28 cellular contexts compared by ENCODE assay signal in the genomic region with DNA sequence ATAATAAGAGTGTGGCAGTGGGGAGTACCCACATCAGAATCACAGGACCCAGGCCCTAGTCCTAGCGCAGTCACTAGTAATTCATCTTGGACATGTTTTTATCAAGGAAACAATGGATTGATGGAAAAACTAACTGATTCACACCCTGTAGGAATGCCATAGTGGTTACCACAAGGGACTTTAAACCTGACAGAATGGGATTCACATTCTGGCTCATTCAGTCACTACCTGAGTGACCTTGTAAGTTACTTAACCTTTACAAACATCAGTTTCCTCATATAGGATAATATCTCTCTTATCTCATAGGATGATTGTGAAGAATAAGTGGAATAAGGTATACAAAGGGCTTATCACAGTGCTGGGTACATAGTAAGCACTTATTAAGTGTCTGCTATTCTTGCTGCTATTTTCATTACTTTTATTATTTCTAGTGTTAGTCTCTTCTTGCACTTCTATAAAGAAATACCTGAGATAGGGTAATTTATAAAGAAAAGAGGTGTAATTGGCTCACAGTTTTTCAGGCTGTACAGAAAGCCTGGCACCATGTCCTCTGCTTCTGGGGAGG.
"Had no signal": no experiment of that assay in that cellular context is flagged by ENCODE, and none has a peak within 500 bp of the region (broad histone marks: within the 10 kb centered on the region; RNA-seq: fewer than 3 reads in every experiment).

No MANE protein-coding gene starts in this region.

- DNase-seq: colonic mucosa; cortex of kidney; dermis blood vessel endothelial cell; dorsolateral prefrontal cortex; effector CD4-positive, alpha-beta T cell; effector CD8-positive, alpha-beta T cell; effector memory CD4-positive, alpha-beta T cell; effector memory CD8-positive, alpha-beta T cell; endodermal cell; erythroblast; esophagus squamous epithelium; foreskin fibroblast; foreskin keratinocyte; foreskin melanocyte; gastrocnemius medialis; glutamatergic neuron; head of caudate nucleus; heart left ventricle; heart right ventricle had no signal

- H3K4me3 ChIP-seq: colonic mucosa, coronary artery, dorsolateral prefrontal cortex, esophagus muscularis mucosa, esophagus squamous epithelium, gastrocnemius medialis, gastroesophageal sphincter, heart left ventricle, heart right ventricle had no signal

- H3K36me3 ChIP-seq: colonic mucosa, esophagus muscularis mucosa, esophagus squamous epithelium, gastrocnemius medialis, gastroesophageal sphincter, heart left ventricle, heart right ventricle had no signal

- H3K27me3 ChIP-seq: colonic mucosa, dorsolateral prefrontal cortex, esophagus muscularis mucosa, esophagus squamous epithelium, gastrocnemius medialis, gastroesophageal sphincter, heart left ventricle, heart right ventricle had no signal

- H3K4me1 ChIP-seq: colonic mucosa, esophagus muscularis mucosa, esophagus squamous epithelium, foreskin keratinocyte, gastrocnemius medialis, gastroesophageal sphincter had no signal

- ATAC-seq: effector memory CD8-positive, alpha-beta T cell; esophagus mucosa; foreskin keratinocyte; gastrocnemius medialis; gastroesophageal sphincter; heart left ventricle; heart right ventricle had no signal

- H3K27ac ChIP-seq: colonic mucosa, coronary artery, dorsolateral prefrontal cortex, epithelial cell of prostate, esophagus muscularis mucosa, esophagus squamous epithelium, foreskin keratinocyte, gastrocnemius medialis, gastroesophageal sphincter, heart left ventricle, heart right ventricle had no signal

- FAIRE-seq: colon, endometrium, endothelial cell of umbilical vein, frontal cortex had no signal

- H3K9me3 ChIP-seq: colonic mucosa, esophagus muscularis mucosa, esophagus squamous epithelium, gastrocnemius medialis, gastroesophageal sphincter, heart left ventricle had no signal
